3 cellular contexts compared by ENCODE assay signal in the genomic region with DNA sequence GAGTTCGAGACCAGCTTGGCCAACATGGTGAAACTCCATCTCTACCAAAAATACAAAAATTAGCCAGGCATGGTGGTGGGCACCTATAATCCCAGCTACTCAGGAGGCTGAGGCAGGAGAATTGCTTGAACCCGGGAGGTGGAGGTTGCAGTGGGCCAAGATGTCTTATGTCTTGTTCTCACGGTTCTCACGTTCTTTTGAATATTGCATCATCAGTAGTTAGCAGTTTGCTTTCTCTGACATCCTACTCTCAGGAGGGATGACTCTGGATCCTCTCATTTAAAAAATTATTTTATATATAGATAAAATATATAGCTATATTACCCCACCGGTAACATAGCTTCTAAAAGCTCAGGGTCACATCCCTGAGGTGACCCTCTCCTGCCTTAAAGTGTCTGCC. TPM values are rescaled to one million over a fixed set of nuclear protein-coding genes. Genes with fewer than 3 reads are reported as not detected.
"Had no signal": no experiment of that assay in that cellular context is flagged by ENCODE, and none has a peak within 500 bp of the region (broad histone marks: within the 10 kb centered on the region; RNA-seq: fewer than 3 reads in every experiment).

No MANE protein-coding gene starts in this region.

RNA-seq across cellular contexts. Expression of gene SELENBP1, which starts 23.8 kb away (rescaled TPM):
- total RNA-seq: mononuclear cell had no signal
- polyA plus RNA-seq: immature natural killer cell, mammary epithelial cell had no signal
